Comparison of ENCODE assay signal across 9 cellular contexts in the genomic region with DNA sequence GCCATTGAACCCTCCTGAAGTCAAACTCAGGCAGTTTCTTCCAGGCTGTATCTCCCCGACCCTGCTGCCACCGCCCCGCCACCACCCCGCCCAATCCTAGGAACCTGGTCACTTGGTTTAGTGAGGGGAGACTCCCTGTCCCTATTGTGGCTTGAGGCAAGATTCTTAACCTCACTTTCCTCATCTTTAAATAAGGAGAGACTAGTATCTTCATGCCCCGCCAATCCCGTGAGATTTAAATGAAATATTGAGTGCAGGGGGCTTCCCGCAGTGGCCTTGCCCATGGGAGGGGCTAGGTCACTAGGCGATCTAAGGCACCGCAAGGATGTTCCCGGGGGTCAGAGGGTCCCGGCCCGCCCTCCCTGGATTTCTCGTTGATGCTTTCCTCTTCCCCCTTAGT. TPM values are rescaled to one million over a fixed set of nuclear protein-coding genes. Genes with fewer than 3 reads are reported as not detected.
DNase-seq lines count a peak whose midpoint lies in the region; ATAC-seq and TF ChIP-seq lines count a peak whose summit lies in the region.
"Had no signal": no experiment of that assay in that cellular context is flagged by ENCODE, and none has a peak within 500 bp of the region (broad histone marks: within the 10 kb centered on the region; RNA-seq: fewer than 3 reads in every experiment).

No MANE protein-coding gene starts in this region.

- TF ChIP-seq CTCF in kidney epithelial cell (IDR thresholded peaks at IDR 0.05; ENCODE audit: insufficient read depth, low read length, poor library complexity, severe bottlenecking), result no peak

- no peaks in the 10 kb centered on the region for H3K36me3 Mint-ChIP-seq in stimulated activated naive CD8-positive, alpha-beta T cell treated with anti-CD3 and anti-CD28 coated beads, Interleukin-15, Interleukin-2, amounts not matched to agents 100 ng/mL and 50 ng/mL, for 24 hours (ENCODE audit: low read depth)

- ATAC-seq in stimulated activated naive CD8-positive, alpha-beta T cell treated with anti-CD3 and anti-CD28 coated beads, Interleukin-15, Interleukin-2, amounts not matched to agents 100 U/mL and 50 U/mL, for 24 hours, result no peak
- ATAC-seq in GM21717 (IDR thresholded peaks at IDR 0.05; ENCODE audit: unreplicated experiment) (no peak), HG02759 (IDR thresholded peaks at IDR 0.05; ENCODE audit: unreplicated experiment) (no peak)

- H3K27me3 Mint-ChIP-seq in stimulated activated naive CD8-positive, alpha-beta T cell treated with anti-CD3 and anti-CD28 coated beads, Interleukin-15, Interleukin-2, amounts not matched to agents 100 ng/mL and 50 ng/mL, for 24 hours, result peaks cover 40% of the 10 kb centered on the region

- H3K27me3 ChIP-seq in kidney epithelial cell (ENCODE audit: control insufficient read depth, insufficient read depth, low read length), result peaks cover 10% of the 10 kb centered on the region

- peak overlapping the region; percentile 47 for H3K4me3 ChIP-seq in kidney epithelial cell (ENCODE audit: low read depth, low read length)

- H3K4me1 Mint-ChIP-seq in stimulated activated naive CD8-positive, alpha-beta T cell treated with anti-CD3 and anti-CD28 coated beads, Interleukin-15, Interleukin-2, amounts not matched to agents 100 ng/mL and 50 ng/mL, for 24 hours (ENCODE audit: low read depth), result peaks cover 5% of the 10 kb centered on the region

- DNase-seq in stimulated activated naive CD8-positive, alpha-beta T cell treated with anti-CD3 and anti-CD28 coated beads, Interleukin-15, Interleukin-2, amounts not matched to agents 100 U/mL and 50 U/mL, for 24 hours, result no peak
- DNase-seq in kidney epithelial cell (ENCODE audit: low read depth), result no peak
- no peak for DNase-seq in DMS 273 treated with DMSO at 0.1 percent for 48 hours (lab: John Stamatoyannopoulos, UW)
- DNase-seq: activated CD4-positive, CD25-positive, alpha-beta regulatory T cell; effector CD8-positive, alpha-beta T cell; NCI-H2227 treated with DMSO at 0.1 percent for 48 hours had no signal

- no peaks in the 10 kb centered on the region for H3K36me3 ChIP-seq in kidney epithelial cell (ENCODE audit: control insufficient read depth, insufficient read depth, low read length)

- H3K27ac Mint-ChIP-seq in stimulated activated naive CD8-positive, alpha-beta T cell treated with anti-CD3 and anti-CD28 coated beads, Interleukin-15, Interleukin-2, amounts not matched to agents 100 ng/mL and 50 ng/mL, for 24 hours, result no peak overlapping the region

- H3K4me3 Mint-ChIP-seq in stimulated activated naive CD8-positive, alpha-beta T cell treated with anti-CD3 and anti-CD28 coated beads, Interleukin-15, Interleukin-2, amounts not matched to agents 100 ng/mL and 50 ng/mL, for 24 hours, result peak overlapping the region; percentile 26

- H3K9me3 Mint-ChIP-seq in stimulated activated naive CD8-positive, alpha-beta T cell treated with anti-CD3 and anti-CD28 coated beads, Interleukin-15, Interleukin-2, amounts not matched to agents 100 ng/mL and 50 ng/mL, for 24 hours, result no peaks in the 10 kb centered on the region

RNA-seq across cellular contexts. Expression of gene KDF1, which starts 1.0 kb away (rescaled TPM):
- total RNA-seq in kidney epithelial cell, result 10.3 and 11.0 TPM in 2 replicates

RNA-seq across cellular contexts. Expression of gene TRNP1, which starts 34.2 kb away (rescaled TPM):
- 78.0 and 127 TPM in 2 replicates for total RNA-seq in kidney epithelial cell

RNA-seq across cellular contexts. Expression of gene NUDC, which starts 37.7 kb away (rescaled TPM):
- total RNA-seq in kidney epithelial cell, result 102 and 123 TPM in 2 replicates

RNA-seq across cellular contexts. Expression of gene NR0B2, which starts 45.5 kb away (rescaled TPM):
- not detected in 2 replicates for total RNA-seq in kidney epithelial cell

RNA-seq across cellular contexts. Expression of gene TENT5B, which starts 53.4 kb away (rescaled TPM):
- total RNA-seq in kidney epithelial cell, result 1.9 and 2.2 TPM in 2 replicates
